ENCODE assay signal across 8 cellular contexts in the genomic region with DNA sequence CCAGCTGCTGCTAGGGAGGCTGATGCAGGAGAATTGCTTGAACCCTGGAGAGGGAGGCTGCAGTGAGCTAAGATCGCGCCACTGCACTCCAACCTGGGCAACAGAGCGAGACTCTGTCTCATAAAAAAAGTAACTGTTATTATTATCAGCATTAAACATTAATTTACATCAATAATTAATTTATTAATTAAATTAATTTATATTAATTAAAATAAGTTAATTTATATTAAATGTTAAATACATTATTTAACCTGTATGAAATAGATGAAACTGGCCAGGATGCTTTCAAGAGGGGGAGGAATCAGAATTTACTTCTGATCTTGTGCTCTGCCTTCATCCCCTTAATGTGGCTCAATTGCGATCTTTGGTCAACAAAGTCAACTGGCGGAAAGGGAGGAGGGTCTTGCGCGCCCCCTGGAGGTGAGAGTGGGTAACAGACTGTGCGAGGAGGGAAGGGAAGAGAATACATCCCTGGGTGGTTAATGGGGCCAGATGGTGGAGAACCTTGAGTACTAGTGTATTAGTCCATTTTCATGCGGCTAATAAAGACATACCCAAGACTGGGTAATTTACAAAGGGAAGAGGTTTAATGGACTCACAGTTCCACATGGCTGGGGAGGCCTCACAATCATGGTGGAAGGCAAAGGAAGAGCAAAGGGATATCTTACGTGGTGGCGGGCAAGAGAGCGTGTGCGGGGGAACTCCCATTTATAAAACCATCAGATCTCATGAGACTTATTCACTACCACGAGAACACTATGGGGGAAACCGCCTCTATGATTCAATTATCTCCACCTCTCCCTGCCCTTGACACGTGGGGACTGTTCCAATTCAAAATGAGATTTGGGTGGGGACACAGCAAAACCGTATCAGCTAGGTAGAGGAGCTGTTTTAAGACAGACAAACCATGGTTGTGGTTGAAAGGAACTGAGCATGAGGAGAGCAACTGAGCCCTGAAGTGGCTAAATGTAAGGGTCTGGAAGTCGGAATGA. TPM values are rescaled to one million over a fixed set of nuclear protein-coding genes. Genes with fewer than 3 reads are reported as not detected.
A peak's percentile ranks its signal among the peaks of the same experiment; 100 is the strongest.
DNase-seq lines count a peak whose midpoint lies in the region; ATAC-seq and TF ChIP-seq lines count a peak whose summit lies in the region.

No MANE protein-coding gene starts in this region.

- no peaks in the 10 kb centered on the region for H3K4me1 Mint-ChIP-seq in neural crest cell

- no peak overlapping the region for H3K27ac Mint-ChIP-seq in neural crest cell (ENCODE audit: unreplicated experiment)

- H3K36me3 Mint-ChIP-seq in neural crest cell (ENCODE audit: low read depth): no peaks in the 10 kb centered on the region

- peak; percentile 81 for TF ChIP-seq CTCF in A673 (conservative IDR thresholded peaks at IDR 0.05; ENCODE audit: low read depth, low read length)
- peak; percentile 85 for TF ChIP-seq CTCF in OCI-LY1 (IDR thresholded peaks at IDR 0.05; ENCODE audit: low read length)
- peak; percentile 82 for TF ChIP-seq CTCF in neural crest cell (conservative IDR thresholded peaks at IDR 0.05)

- no peaks in the 10 kb centered on the region for H3K27me3 ChIP-seq in A673 (replicated peaks; ENCODE audit: insufficient read depth, low read depth, low read length, poor library complexity)
- peaks cover 7% of the 10 kb centered on the region; the same call in 1 of the 2 replicates for H3K27me3 ChIP-seq in OCI-LY1 (ENCODE audit: insufficient read depth, low read length)

- H3K9me2 ChIP-seq in OCI-LY1 (ENCODE audit: low read depth, low read length): no peaks in the 10 kb centered on the region

- H2AFZ ChIP-seq in OCI-LY1 (ENCODE audit: low read length): no peak overlapping the region

- H3K27ac ChIP-seq in A673 (ENCODE audit: low read depth, low read length, poor library complexity, severe bottlenecking) (no peak overlapping the region), OCI-LY1 (ENCODE audit: low read depth, low read length, poor library complexity, severe bottlenecking) (no peak overlapping the region)

- no peaks in the 10 kb centered on the region for H3K9me3 ChIP-seq in A673 (ENCODE audit: low read depth, low read length, poor library complexity, severe bottlenecking)
- no peaks in the 10 kb centered on the region for H3K9me3 ChIP-seq in OCI-LY1 (ENCODE audit: low read length)

- peak; percentile 71 for DNase-seq in A673 (ENCODE audit: low spot score)
- peak; percentile 73 for DNase-seq in activated T-cell treated with anti-CD3 and anti-CD28 coated beads for 1 hour (ENCODE audit: low read depth)
- DNase-seq in fibroblast of gingiva (ENCODE audit: low read depth): peak; percentile 40
- peak; percentile 78 for DNase-seq in neural crest cell (ENCODE audit: low read depth, low spot score)
- peak; percentile 62 for DNase-seq in superior temporal gyrus (ENCODE audit: extremely low spot score)
- DNase-seq in A172 (ENCODE audit: low spot score): no peak

- no TSS peak for BruUV-seq in A673 (replicated peaks; lab: Mats Ljungman, UMichigan)

- no peak overlapping the region for H3K4me3 ChIP-seq in A673 (ENCODE audit: low read depth, low read length, poor library complexity, severe bottlenecking)
- H3K4me3 ChIP-seq in OCI-LY1 (ENCODE audit: low read depth, low read length, poor library complexity, severe bottlenecking): no peak overlapping the region

- intact Hi-C loops in A673 (cut with micrococcal nuclease; ENCODE audit: unreplicated experiment): loop anchor here (1.0 to 2.0 kb wide), 3 partner anchors 245 to 724 kb away; no protein-coding TSS in a partner anchor

- H3K79me2 ChIP-seq in OCI-LY1 (ENCODE audit: insufficient read depth, low read length): no peaks in the 10 kb centered on the region

- no peaks in the 10 kb centered on the region for H3F3A ChIP-seq in OCI-LY1 (ENCODE audit: insufficient read depth, low read length)

- POLR2A ChIA-PET in A673 (lab: Charles Lee; ENCODE audit: low non-redundant PET): no interaction called here

- CTCF ChIA-PET in A673 (lab: Charles Lee): no interaction called here

- no peak overlapping the region for H3K4me2 ChIP-seq in OCI-LY1 (ENCODE audit: low read length)

- peak; percentile 56 for ATAC-seq in GM19351 (IDR thresholded peaks at IDR 0.05; ENCODE audit: unreplicated experiment)

- no peaks in the 10 kb centered on the region for H3K4me1 ChIP-seq in A673 (ENCODE audit: insufficient read depth, low read length, poor library complexity, severe bottlenecking)
- H3K4me1 ChIP-seq in OCI-LY1 (ENCODE audit: insufficient read depth, low read length, severe bottlenecking): peaks cover 5% of the 10 kb centered on the region

- H3K36me3 ChIP-seq in A673 (ENCODE audit: insufficient read depth, low read length, poor library complexity, severe bottlenecking): no peaks in the 10 kb centered on the region
- no peaks in the 10 kb centered on the region for H3K36me3 ChIP-seq in OCI-LY1 (ENCODE audit: insufficient read depth, low read length)

- H4K20me1 ChIP-seq in OCI-LY1 (ENCODE audit: insufficient read depth, low read length): no peaks in the 10 kb centered on the region

- no peak overlapping the region for H3K9ac ChIP-seq in OCI-LY1 (ENCODE audit: low read length)

- peaks cover 3% of the 10 kb centered on the region for H3K27me3 Mint-ChIP-seq in neural crest cell (ENCODE audit: low read depth)

- H3K4me3 Mint-ChIP-seq in neural crest cell: no peak overlapping the region

- H3K9me3 Mint-ChIP-seq in neural crest cell: peaks cover 4% of the 10 kb centered on the region

RNA-seq across cellular contexts. Expression of a gene that starts 15.7 kb away (rescaled TPM):
- 0.87 and 0.90 TPM in 2 replicates for total RNA-seq in A673 (2021)
- 6.9 and 7.6 TPM in 2 replicates for total RNA-seq in neural crest cell
- total RNA-seq in A172 (2014; rRNA removed; shearing (Covaris generic)): 51.8 and 55.6 TPM in 2 replicates
